In the genomic region with DNA sequence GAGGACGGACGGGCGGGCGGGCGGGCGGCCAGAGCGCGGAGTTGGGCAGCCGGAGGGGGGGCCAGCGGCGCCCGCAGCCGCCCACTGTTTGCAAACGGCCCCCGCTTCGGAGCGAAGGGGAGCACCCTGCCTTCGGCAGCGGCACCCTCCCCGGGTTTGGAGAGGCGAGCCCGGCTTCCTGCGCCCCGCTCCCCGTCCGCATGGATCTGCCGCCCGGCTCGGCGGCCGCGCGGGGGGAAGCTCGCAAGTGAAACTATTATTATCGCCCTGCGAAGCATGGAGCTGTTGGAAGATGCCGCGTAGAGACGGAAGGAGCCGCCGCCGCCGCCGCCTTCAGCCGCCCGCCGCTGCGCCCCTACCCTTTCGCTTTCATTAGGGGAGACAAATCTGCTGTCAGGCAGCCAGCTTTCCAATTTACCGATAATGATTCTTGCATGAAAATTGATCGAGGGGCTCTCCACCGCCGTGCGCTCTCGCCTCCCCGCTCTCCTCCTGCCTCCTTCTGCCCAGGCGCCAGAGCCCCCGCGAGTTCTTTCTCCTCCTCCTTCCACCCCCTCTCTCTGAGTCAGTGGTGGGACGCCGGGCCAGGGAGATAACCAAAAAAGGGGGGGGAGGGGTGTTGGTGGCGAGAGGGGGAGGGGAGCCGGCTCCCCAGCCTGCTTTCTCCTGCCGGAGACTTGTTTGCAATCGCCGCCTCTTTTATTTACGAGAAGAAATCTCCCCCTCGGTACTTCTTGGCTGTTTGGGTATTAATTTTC, we compare ENCODE assay signal across 8 cellular contexts. TPM values are rescaled to one million over a fixed set of nuclear protein-coding genes. Genes with fewer than 3 reads are reported as not detected.
DNase-seq lines count a peak whose midpoint lies in the region; ATAC-seq and TF ChIP-seq lines count a peak whose summit lies in the region.

No MANE protein-coding gene starts in this region.

- H3K4me1 ChIP-seq in RWPE2 (ENCODE audit: insufficient read depth, poor library complexity, severe bottlenecking) = peaks cover 18% of the 10 kb centered on the region

- H3K27me3 ChIP-seq in RWPE2 (ENCODE audit: insufficient read depth, poor library complexity, severe bottlenecking) = no peaks in the 10 kb centered on the region

- DNase-seq in AG04449 (ENCODE audit: low read depth, low spot score) = no peak
- DNase-seq in HCEC 1CT = peak; percentile 59
- peak; percentile 56 for DNase-seq in RWPE2 (ENCODE audit: low spot score)
- peak; percentile 72 for DNase-seq in activated naive CD4-positive, alpha-beta T cell treated with anti-CD3 and anti-CD28 coated beads for 36 hours
- peak; percentile 58 for DNase-seq in germinal center (ENCODE audit: low spot score)
- peak in 6 of 10 donors; percentile 35 to 92 (median 68) for DNase-seq in posterior cingulate gyrus
- no peak for DNase-seq in NCI-H526 (lab: John Stamatoyannopoulos, UW)

- CTCF ChIA-PET in AG04449 (lab: Yijun Ruan, JAX) = interaction anchor here (0.9 to 5.6 kb wide), 11 partner anchors 9 to 162 kb away, joined by 3 to 24 read pairs (median 7); no protein-coding TSS in a partner anchor
- CTCF ChIA-PET in activated naive CD4-positive, alpha-beta T cell treated with anti-CD3 and anti-CD28 coated beads for 36 hours (lab: Charles Lee) = interaction anchor here (1.6 to 4.3 kb wide), 2 partner anchors 62 to 75 kb away, joined by 4 to 29 read pairs; no protein-coding TSS in a partner anchor

- no peaks in the 10 kb centered on the region for H3K9me3 Mint-ChIP-seq in activated naive CD4-positive, alpha-beta T cell treated with anti-CD3 and anti-CD28 coated beads for 36 hours

- H3K27ac ChIP-seq in RWPE2 (ENCODE audit: poor library complexity, severe bottlenecking) = peak overlapping the region; percentile 88

- peaks cover 3% of the 10 kb centered on the region for H3K36me3 Mint-ChIP-seq in activated naive CD4-positive, alpha-beta T cell treated with anti-CD3 and anti-CD28 coated beads for 36 hours (ENCODE audit: low read depth)

- H3K27me3 Mint-ChIP-seq in activated naive CD4-positive, alpha-beta T cell treated with anti-CD3 and anti-CD28 coated beads for 36 hours (ENCODE audit: low read depth) = no peaks in the 10 kb centered on the region

- H3K4me3 Mint-ChIP-seq in activated naive CD4-positive, alpha-beta T cell treated with anti-CD3 and anti-CD28 coated beads for 36 hours = peak overlapping the region; percentile 91

- peak overlapping the region; percentile 94 for H3K27ac Mint-ChIP-seq in activated naive CD4-positive, alpha-beta T cell treated with anti-CD3 and anti-CD28 coated beads for 36 hours

- H3K4me3 ChIP-seq in AG04449 (ENCODE audit: low read depth, low read length) = peak overlapping the region; percentile 76
- H3K4me3 ChIP-seq in RWPE2 (ENCODE audit: severe bottlenecking) = peak overlapping the region; percentile 72

- POLR2A ChIA-PET in AG04449 (lab: Yijun Ruan, JAX) = interaction anchor here (0.8 to 1.6 kb wide), 4 partner anchors 17 to 164 kb away, joined by 3 to 4 read pairs (median 3); no protein-coding TSS in a partner anchor

- ATAC-seq in RWPE2 (ENCODE audit: low read depth) (peak; percentile 13), GM19023 (IDR thresholded peaks at IDR 0.05; ENCODE audit: unreplicated experiment) (no peak)

- H3K9me3 ChIP-seq in RWPE2 (ENCODE audit: severe bottlenecking) = no peaks in the 10 kb centered on the region

- intact Hi-C loops in activated naive CD4-positive, alpha-beta T cell treated with anti-CD3 and anti-CD28 coated beads for 36 hours (cut with micrococcal nuclease) = loop anchor here (1.0 to 10.0 kb wide), 8 partner anchors 15 to 910 kb away; a partner anchor contains a TSS
- intact Hi-C loops in posterior cingulate gyrus (cut with DNase I) = loop anchor here (10.0 kb wide), 1 partner anchor 130 kb away; no protein-coding TSS in a partner anchor

- H3K4me1 Mint-ChIP-seq in activated naive CD4-positive, alpha-beta T cell treated with anti-CD3 and anti-CD28 coated beads for 36 hours (ENCODE audit: low read depth) = peaks cover 42% of the 10 kb centered on the region

- no peaks in the 10 kb centered on the region for H3K36me3 ChIP-seq in RWPE2 (ENCODE audit: low read depth)

- TF ChIP-seq CTCF in AG04449 (IDR thresholded peaks at IDR 0.05; ENCODE audit: insufficient read depth, low read length, missing control alignments) = no peak
- no peak for TF ChIP-seq CTCF in RWPE2 (IDR thresholded peaks at IDR 0.05; ENCODE audit: poor library complexity, severe bottlenecking)

RNA-seq across cellular contexts. Expression of a gene that starts 58.2 kb away (rescaled TPM):
- total RNA-seq in activated naive CD4-positive, alpha-beta T cell treated with anti-CD3 and anti-CD28 coated beads for 36 hours = 10 to 100 TPM in 1 of 2 experiments, 1 to 10 TPM in 1; 8.6 to 10.1 TPM

Comparison
In these comparisons a context has a peak if more than half of its experiments do, and no peak if none do; other contexts are left out.
1. DNase-seq: peak in HCEC 1CT (single experiment), RWPE2 (single experiment), activated naive CD4-positive, alpha-beta T cell treated with anti-CD3 and anti-CD28 coated beads for 36 hours (single experiment), germinal center (single experiment) and posterior cingulate gyrus (6 of 10); none in AG04449 (single experiment) and NCI-H526 (0 of 2).